Comparison of ENCODE assay signal across 8 cellular contexts in the genomic region with DNA sequence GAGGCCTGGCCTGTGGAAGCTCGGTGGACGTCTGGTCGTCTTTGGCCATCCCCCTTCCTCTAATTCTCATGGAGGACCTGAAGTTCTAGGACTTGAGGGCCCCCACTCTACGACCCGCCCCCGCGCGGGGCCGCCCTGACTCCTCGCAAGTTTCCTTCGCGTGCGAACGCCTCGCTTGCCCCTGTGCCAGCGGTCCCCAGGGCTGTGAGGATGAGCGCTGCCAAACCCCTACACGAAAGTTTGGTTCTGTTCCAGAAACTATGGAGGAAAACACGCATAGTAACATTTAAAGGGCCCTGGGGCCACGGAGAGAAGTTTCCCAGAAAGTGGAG. TPM values are rescaled to one million over a fixed set of nuclear protein-coding genes. Genes with fewer than 3 reads are reported as not detected.
DNase-seq lines count a peak whose midpoint lies in the region; ATAC-seq and TF ChIP-seq lines count a peak whose summit lies in the region.

No MANE protein-coding gene starts in this region.

- H3K4me3 Mint-ChIP-seq in neural crest cell: peak overlapping the region; percentile 99

- H3K9me3 ChIP-seq in esophagus (ENCODE audit: control insufficient read depth in 2 of 2, insufficient read depth in 1 of 2, low read depth in 1 of 2, low read length in 1 of 2): no peaks in the 10 kb centered on the region

- H3K36me3 ChIP-seq in esophagus (ENCODE audit: control insufficient read depth in 2 of 2, insufficient read depth in 2 of 2, low read length in 1 of 2): no peaks in the 10 kb centered on the region

- H3K9me3 Mint-ChIP-seq in neural crest cell: no peaks in the 10 kb centered on the region

- peak overlapping the region; percentile 93 to 95 for H3K27ac ChIP-seq in esophagus (ENCODE audit: low read depth in 2 of 2, low read length in 1 of 2)

- TF ChIP-seq POLR2A in GM18505 (IDR thresholded peaks at IDR 0.05; ENCODE audit: borderline replicate concordance, extremely low read depth, insufficient read depth, insufficient read length): no peak

- DNase-seq in RPMI7951 (ENCODE audit: low read depth) (peak; percentile 94), neural crest cell (ENCODE audit: low read depth, low spot score) (no peak), ureter (ENCODE audit: low spot score) (no peak), germinal center (ENCODE audit: low spot score) (no peak)
- no peak for DNase-seq in stimulated activated CD4-positive, alpha-beta T cell treated with anti-CD3 and anti-CD28 coated beads, Interleukin-2, amount 100 ng/mL, for 24 hours

- no peaks in the 10 kb centered on the region for H3K36me3 Mint-ChIP-seq in neural crest cell (ENCODE audit: low read depth)

- no peaks in the 10 kb centered on the region for H3K27me3 ChIP-seq in esophagus (ENCODE audit: control insufficient read depth in 1 of 2, insufficient read depth in 2 of 2, low read length in 2 of 2)

- peak overlapping the region; percentile 97 to 99 for H3K4me3 ChIP-seq in esophagus (ENCODE audit: low read depth in 1 of 2, low read length in 2 of 2)

- no peak overlapping the region for H3K27ac Mint-ChIP-seq in neural crest cell (ENCODE audit: unreplicated experiment)

- TF ChIP-seq CTCF in neural crest cell (conservative IDR thresholded peaks at IDR 0.05): no peak

- H3K4me1 Mint-ChIP-seq in neural crest cell: peaks cover 18% of the 10 kb centered on the region

- ATAC-seq in GM18505 (IDR thresholded peaks at IDR 0.05; ENCODE audit: unreplicated experiment) (peak; percentile 5), HG03025 (IDR thresholded peaks at IDR 0.05; ENCODE audit: low FRiP score, unreplicated experiment) (no peak)

- WGBS in esophagus, 2 donors: 5 to 9% methylated on average over 20 of the region's 20 CpGs

- H3K4me1 ChIP-seq in esophagus (ENCODE audit: control insufficient read depth in 2 of 2, insufficient read depth in 2 of 2, low read length in 1 of 2): peaks cover 2 to 3% of the 10 kb centered on the region in 2 donors

- peaks cover 46% of the 10 kb centered on the region for H3K27me3 Mint-ChIP-seq in neural crest cell (ENCODE audit: low read depth)

RNA-seq across cellular contexts. Expression of a gene that starts 0.3 kb away (rescaled TPM):
- 174 and 213 TPM in 2 replicates for total RNA-seq in RPMI7951 (2014; rRNA removed; shearing (Covaris generic))
- 10 to 100 TPM; 21.8 to 38.8 TPM for polyA plus RNA-seq in esophagus
- 18.4 and 18.5 TPM in 2 replicates for total RNA-seq in neural crest cell
- total RNA-seq in ureter: 68.4 TPM
